19 cellular contexts compared by ENCODE assay signal in the genomic region with DNA sequence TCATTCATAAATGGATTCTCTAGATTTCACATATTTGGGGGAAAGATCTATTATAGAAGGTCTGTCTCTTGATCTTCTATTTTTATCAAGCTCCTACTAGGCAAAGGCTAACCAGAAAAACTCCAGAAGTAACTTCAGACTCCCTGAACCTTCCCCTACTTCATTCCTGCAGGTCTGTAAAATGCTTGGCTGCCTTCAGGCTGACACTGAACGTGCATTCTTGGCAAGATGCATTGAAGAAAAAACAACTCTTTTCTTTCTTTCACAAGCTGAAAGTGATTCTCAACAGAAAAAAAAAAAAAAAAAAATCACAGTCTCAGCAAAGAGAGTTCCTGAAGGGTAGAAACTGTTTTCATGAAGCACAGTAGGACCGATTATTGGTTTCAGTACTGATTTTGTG. TPM values are rescaled to one million over a fixed set of nuclear protein-coding genes. Genes with fewer than 3 reads are reported as not detected.
A peak's percentile ranks its signal among the peaks of the same experiment; 100 is the strongest.
DNase-seq lines count a peak whose midpoint lies in the region; ATAC-seq and TF ChIP-seq lines count a peak whose summit lies in the region.
"Had no signal": no experiment of that assay in that cellular context is flagged by ENCODE, and none has a peak within 500 bp of the region (broad histone marks: within the 10 kb centered on the region; RNA-seq: fewer than 3 reads in every experiment).

No MANE protein-coding gene starts in this region.

- intact Hi-C loops in IMR-90 (cut with micrococcal nuclease): no loop called here
- intact Hi-C loops in prostate gland (cut with DNase I): no loop called here
- intact Hi-C loops in ascending aorta (cut with DNase I): no loop called here
- intact Hi-C loops in colonic mucosa (cut with DNase I): no loop called here

- CTCF ChIA-PET in IMR-90 (lab: Yijun Ruan, JAX): interaction anchor here (0.6 kb wide), 1 partner anchor 915 kb away, joined by 4 read pairs; no protein-coding TSS in a partner anchor

- H3K56ac ChIP-seq in IMR-90 (ENCODE audit: extremely low read depth, insufficient read depth, low read length): no peak overlapping the region

- TF ChIP-seq CTCF in IMR-90 (conservative IDR thresholded peaks at IDR 0.05; ENCODE audit: low read depth, low read length) (no peak), fibroblast of the aortic adventitia (IDR thresholded peaks at IDR 0.05; ENCODE audit: insufficient read depth, low read length) (no peak), prostate gland (IDR thresholded peaks at IDR 0.05) (no peak), ascending aorta (IDR thresholded peaks at IDR 0.05) (no peak), colonic mucosa (IDR thresholded peaks at IDR 0.05) (no peak)

- H3K9me3 ChIP-seq in IMR-90 (ENCODE audit: control insufficient read depth, insufficient read depth, low read length): no peaks in the 10 kb centered on the region
- no peaks in the 10 kb centered on the region for H3K9me3 ChIP-seq in prostate gland
- no peaks in the 10 kb centered on the region for H3K9me3 ChIP-seq in ascending aorta
- no peaks in the 10 kb centered on the region for H3K9me3 ChIP-seq in colonic mucosa
- H3K9me3 ChIP-seq: SJSA1 had no signal

- H2BK5ac ChIP-seq in IMR-90 (ENCODE audit: low read depth, low read length, poor library complexity, severe bottlenecking): no peak overlapping the region

- 0 out of 2 replicates have a peak overlapping the region, but pooled peaks have one; percentile 27 for H3K18ac ChIP-seq in IMR-90 (ENCODE audit: low read depth, low read length)

- H3K9me1 ChIP-seq in IMR-90 (ENCODE audit: insufficient read depth, low read length): no peaks in the 10 kb centered on the region

- peaks cover 2 to 3% of the 10 kb centered on the region in 2 experiments; a peak in 1 of 4 replicates for H3K79me1 ChIP-seq in IMR-90 (ENCODE audit: low read depth in 1 of 2, low read length in 2 of 2)

- H3K4me1 ChIP-seq in IMR-90 (ENCODE audit: control insufficient read depth, insufficient read depth, low read length) (peaks cover 4% of the 10 kb centered on the region; the same call in 1 of the 2 replicates), prostate gland (replicated peaks) (no peaks in the 10 kb centered on the region), ascending aorta (no peaks in the 10 kb centered on the region), colonic mucosa (no peaks in the 10 kb centered on the region)

- no peak overlapping the region for H2AK9ac ChIP-seq in IMR-90 (replicated peaks; ENCODE audit: low read depth, low read length, poor library complexity)

- H3K27me3 ChIP-seq in IMR-90 (ENCODE audit: control insufficient read depth, insufficient read depth, low read length): peaks cover 1% of the 10 kb centered on the region; the same call in 1 of the 2 replicates
- no peaks in the 10 kb centered on the region for H3K27me3 ChIP-seq in prostate gland (replicated peaks; ENCODE audit: insufficient read depth)
- H3K27me3 ChIP-seq in ascending aorta: no peaks in the 10 kb centered on the region
- H3K27me3 ChIP-seq in colonic mucosa: no peaks in the 10 kb centered on the region
- H3K27me3 ChIP-seq: SJSA1 had no signal

- 0 out of 2 replicates have a peak overlapping the region, but pooled peaks have one; percentile 45 for H3K4me2 ChIP-seq in IMR-90 (ENCODE audit: low read depth, low read length)

- H3K23ac ChIP-seq in IMR-90 (ENCODE audit: low read depth, low read length): no peak overlapping the region

- H4K8ac ChIP-seq in IMR-90 (ENCODE audit: low read depth in 2 of 2, low read length in 2 of 2): no peak overlapping the region

- no CpG with 5 or more reads among the region's 2 CpGs for WGBS in IMR-90 (ENCODE audit: extremely low coverage in 2 of 2, insufficient read length in 1 of 2), 2 experiments
- WGBS in prostate gland: 28% methylated on average over 2 of the region's 2 CpGs

- POLR2A ChIA-PET in IMR-90 (lab: Charles Lee; ENCODE audit: unreplicated experiment): interaction anchor here (0.6 kb wide), 1 partner anchor 8 kb away, joined by 3 read pairs; no protein-coding TSS in a partner anchor

- H3K14ac ChIP-seq in IMR-90 (replicated peaks; ENCODE audit: low read depth, low read length): no peak overlapping the region

- H3K27ac ChIP-seq in IMR-90 (ENCODE audit: insufficient read depth, low read length) (no peak overlapping the region), prostate gland (no peak overlapping the region), ascending aorta (no peak overlapping the region), colonic mucosa (no peak overlapping the region)
- H3K27ac ChIP-seq: HL-60, SJSA1 had no signal

- ATAC-seq in IMR-90 (ENCODE audit: low read depth) (no peak), GM21447 (IDR thresholded peaks at IDR 0.05; ENCODE audit: unreplicated experiment) (no peak)

- dilution Hi-C loops in IMR-90 (cut with HindIII; ENCODE audit: low sequenced_read_pairs, unreplicated experiment): no loop called here

- no peak overlapping the region for H3K4ac ChIP-seq in IMR-90 (ENCODE audit: low read depth, low read length)

- no peak overlapping the region for H3K4me3 ChIP-seq in IMR-90 (ENCODE audit: insufficient read depth, low read depth, low read length)
- H3K4me3 ChIP-seq in fibroblast of the aortic adventitia (ENCODE audit: low read depth, low read length): no peak overlapping the region
- H3K4me3 ChIP-seq in prostate gland: no peak overlapping the region
- no peak overlapping the region for H3K4me3 ChIP-seq in ascending aorta
- no peak overlapping the region for H3K4me3 ChIP-seq in colonic mucosa
- H3K4me3 ChIP-seq: SJSA1 had no signal

- TF ChIP-seq POLR2A in IMR-90 (IDR thresholded peaks at IDR 0.05; ENCODE audit: low read depth, low read length) (no peak), prostate gland (IDR thresholded peaks at IDR 0.05) (no peak)

- H2BK120ac ChIP-seq in IMR-90 (ENCODE audit: low read depth, low read length): no peak overlapping the region

- in situ Hi-C loops in IMR-90 (cut with MboI; ENCODE audit: low sequenced_read_pairs): no loop called here

- peak; percentile 37 for DNase-seq in IMR-90
- peak; percentile 49 for DNase-seq in astrocyte of the hippocampus (ENCODE audit: low read depth, low spot score)
- DNase-seq in fibroblast of the aortic adventitia (ENCODE audit: low read depth): peak; percentile 62
- peak; percentile 11 for DNase-seq in prostate gland (ENCODE audit: low spot score)
- DNase-seq in ascending aorta (ENCODE audit: low spot score in 2 of 2): no peak
- no peak for DNase-seq in colonic mucosa
- no peak for DNase-seq in activated CD4-positive, alpha-beta T cell treated with anti-CD3 and anti-CD28 coated beads for 4 hours
- DNase-seq: Calu3; CD4-positive, alpha-beta memory T cell; DMS53; H7; NCI-H1436; NCI-H2029; NCI-H2171; NCI-H510A; NCI-H774 had no signal

- no peak overlapping the region for H2AFZ ChIP-seq in IMR-90 (replicated peaks; ENCODE audit: low read length, poor library complexity)

- H4K20me1 ChIP-seq in IMR-90 (ENCODE audit: insufficient read depth, low read length): 0 out of 2 replicates have a peak, but pooled peaks cover 2% of the 10 kb centered on the region

- H3K36me3 ChIP-seq in IMR-90 (ENCODE audit: control insufficient read depth, insufficient read depth, low read length) (no peaks in the 10 kb centered on the region), prostate gland (no peaks in the 10 kb centered on the region), ascending aorta (no peaks in the 10 kb centered on the region), colonic mucosa (no peaks in the 10 kb centered on the region)
- H3K36me3 ChIP-seq: SJSA1 had no signal

- TF ChIP-seq RAD21 in IMR-90 (IDR thresholded peaks at IDR 0.05; ENCODE audit: low read length): no peak

- H4K91ac ChIP-seq in IMR-90 (ENCODE audit: insufficient read depth, low read depth, low read length): no peak overlapping the region

- no peak overlapping the region for H3K9ac ChIP-seq in IMR-90 (ENCODE audit: low read depth, low read length)
- no peak overlapping the region for H3K9ac ChIP-seq in colonic mucosa (ENCODE audit: low read depth in 2 of 2, low read length in 2 of 2)

- no peak overlapping the region for H2BK15ac ChIP-seq in IMR-90 (ENCODE audit: low read depth, low read length)

- no peak overlapping the region for H2AK5ac ChIP-seq in IMR-90 (ENCODE audit: low read depth, low read length)

- no peak overlapping the region for H4K5ac ChIP-seq in IMR-90 (ENCODE audit: low read depth, low read length)

- H2BK20ac ChIP-seq in IMR-90 (ENCODE audit: low read depth, low read length): no peak overlapping the region

- BruUV-seq in IMR-90 (replicated peaks; lab: Mats Ljungman, UMichigan): no TSS peak

TF ChIP-seq in IMR-90, 13 proteins besides CTCF, POLR2A, EP300 and RAD21:
- TF ChIP-seq BHLHE40 (IDR thresholded peaks at IDR 0.05; ENCODE audit: low read depth, low read length): no peak
- no peak for TF ChIP-seq RFX5 (IDR thresholded peaks at IDR 0.05; ENCODE audit: low read depth, low read length)
- no peak for TF ChIP-seq RCOR1 (IDR thresholded peaks at IDR 0.05; ENCODE audit: insufficient replicate concordance, low read length)
- TF ChIP-seq SMC3 (IDR thresholded peaks at IDR 0.05; ENCODE audit: low read depth, low read length): no peak
TF ChIP-seq in IMR-90: peak in this region for 0.

RNA-seq across cellular contexts. Expression of a gene that starts 12.7 kb away (rescaled TPM):
- 12.5 and 13.1 TPM in 2 replicates for total RNA-seq in IMR-90 (2012; rRNA removed)
- polyA plus RNA-seq in IMR-90 (2012; rRNA removed): 4.0 and 4.5 TPM in 2 replicates
- 0.83 and 1.4 TPM in 2 replicates for polyA plus RNA-seq in IMR-90 (2012; cell fraction: cytosol; rRNA removed)
- 4.3 and 8.4 TPM in 2 replicates for polyA plus RNA-seq in IMR-90 (2012; cell fraction: nucleus; rRNA removed; ENCODE audit: low replicate concordance)
- total RNA-seq in fibroblast of the aortic adventitia (ENCODE audit: low replicate concordance): 5.6 and 9.4 TPM in 2 replicates
- 10 to 100 TPM; 18.7 to 26.2 TPM for total RNA-seq in prostate gland
- total RNA-seq in ascending aorta: 5.6 TPM
- 1 to 10 TPM; 4.8 to 6.8 TPM for total RNA-seq in colonic mucosa

Comparison
In these comparisons a context has a peak if more than half of its experiments do, and no peak if none do; other contexts are left out.
1. DNase-seq: peak in IMR-90 (single experiment), astrocyte of the hippocampus (single experiment), fibroblast of the aortic adventitia (single experiment) and prostate gland (single experiment); none in ascending aorta (0 of 2), colonic mucosa (single experiment) and activated CD4-positive, alpha-beta T cell treated with anti-CD3 and anti-CD28 coated beads for 4 hours (0 of 2).